17 cellular contexts compared by ENCODE assay signal in the genomic region with DNA sequence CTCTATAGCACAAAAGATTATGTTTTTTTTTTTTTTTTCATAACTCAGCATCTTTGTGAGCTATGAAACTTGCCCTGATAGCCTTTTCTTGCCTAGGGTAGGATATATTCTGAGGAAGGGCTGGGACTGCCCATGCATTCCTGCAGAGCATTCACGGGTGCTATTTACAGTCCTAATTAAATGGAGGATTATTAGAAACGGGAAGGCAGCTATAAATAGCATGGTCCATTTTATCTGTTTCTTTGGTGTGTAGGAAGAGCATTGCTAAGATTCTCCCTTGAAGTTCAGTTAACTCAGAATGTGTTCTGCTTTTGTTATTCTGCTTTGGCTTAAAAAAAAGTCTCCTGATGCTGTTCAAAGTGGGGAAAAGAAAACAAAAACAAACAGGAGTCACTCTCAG.
"Had no signal": no experiment of that assay in that cellular context is flagged by ENCODE, and none has a peak within 500 bp of the region (broad histone marks: within the 10 kb centered on the region; RNA-seq: fewer than 3 reads in every experiment).

No MANE protein-coding gene starts in this region.

- H3K9me3 ChIP-seq: heart left ventricle, prostate gland had no signal

- H3K4me3 ChIP-seq: heart left ventricle, lung, prostate gland, skin epidermis had no signal

- H3K36me3 ChIP-seq: heart left ventricle, prostate gland had no signal

- DNase-seq: effector memory CD4-positive, alpha-beta T cell; heart left ventricle; hippocampal formation; left colon; left ventricle myocardium superior; naive thymus-derived CD8-positive, alpha-beta T cell; retina; stimulated activated CD4-positive, alpha-beta T cell treated with anti-CD3 and anti-CD28 coated beads, Interleukin-12 subunit alpha, Interleukin-12 subunit beta, amount 100 ng/mL, for 4 hours; stimulated activated CD4-positive, alpha-beta T cell treated with anti-CD3 and anti-CD28 coated beads, Interleukin-2, amount 100 ng/mL, for 48 hours; stimulated activated naive CD4-positive, alpha-beta T cell treated with Interleukin-2 at 50 U/mL for 16 hours; trophoblast cell had no signal

- H3K27ac ChIP-seq: heart left ventricle, parathyroid adenoma, prostate gland, skin epidermis had no signal

- ATAC-seq: esophagus mucosa; heart left ventricle; left colon; left ventricle myocardium superior; naive thymus-derived CD8-positive, alpha-beta T cell; sciatic nerve had no signal

- H3K4me1 ChIP-seq: heart left ventricle, parathyroid adenoma, prostate gland had no signal
